21 cellular contexts compared by ENCODE assay signal in the genomic region with DNA sequence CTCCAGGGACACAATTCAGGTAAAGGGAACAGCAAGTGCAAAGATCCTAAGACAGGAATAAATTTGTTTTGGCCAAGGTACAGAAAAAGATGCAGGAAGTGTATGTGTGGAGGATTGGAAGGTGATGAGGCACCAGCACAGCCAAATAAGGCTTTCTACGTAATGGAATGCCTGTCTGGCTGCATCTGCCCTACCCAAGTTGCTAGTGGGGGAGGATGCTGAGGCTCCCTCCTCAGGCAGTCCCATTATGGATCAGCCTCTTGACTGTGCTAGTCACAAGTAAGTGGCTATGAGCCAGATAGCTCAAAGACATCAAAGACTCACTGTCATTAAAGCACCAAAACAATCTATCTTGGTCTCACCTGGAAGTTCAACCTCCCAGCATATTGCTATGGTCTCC.
DNase-seq lines count a peak whose midpoint lies in the region; FAIRE-seq and TF ChIP-seq lines count a peak whose summit lies in the region.
"Had no signal": no experiment of that assay in that cellular context is flagged by ENCODE, and none has a peak within 500 bp of the region (broad histone marks: within the 10 kb centered on the region; RNA-seq: fewer than 3 reads in every experiment).

No MANE protein-coding gene starts in this region.

- CTCF ChIA-PET in activated CD4-positive, alpha-beta T cell treated with anti-CD3 and anti-CD28 coated beads, Interleukin-2, amount 10 ng/mL, durations not matched to agents 7 days and 5 days (lab: Charles Lee): interaction anchor here (0.6 kb wide), 1 partner anchor 32 kb away, joined by 3 read pairs; no protein-coding TSS in a partner anchor

- H3K27ac Mint-ChIP-seq in activated CD4-positive, alpha-beta T cell treated with anti-CD3 and anti-CD28 coated beads, Interleukin-2, amount 10 ng/mL, durations not matched to agents 7 days and 5 days: no peak overlapping the region
- H3K27ac Mint-ChIP-seq in T-helper 2 cell treated with Interferon-gamma antibody and Interleukin-4, amounts not matched to agents 5 μg/mL and 100 μg/mL, for 36 hours: no peak overlapping the region
- H3K27ac Mint-ChIP-seq: activated T-helper 1 cell treated with anti-CD3 and anti-CD28 coated beads, Interleukin-12 subunit alpha, Interleukin-12 subunit beta, Interleukin-2, Interleukin-4 antibody, amounts not matched to agents 30 ng/mL and 10 ng/mL and 1 ng/mL, durations not matched to agents 14 hours and 24 hours and 36 hours; CD14-positive monocyte; progenitor cell of endocrine pancreas; stimulated activated naive CD8-positive, alpha-beta T cell treated with anti-CD3 and anti-CD28 coated beads, Interleukin-15, Interleukin-2, amounts not matched to agents 100 ng/mL and 50 ng/mL, for 24 hours had no signal

- no peak overlapping the region for H3K27ac ChIP-seq in Peyer's patch
- H3K27ac ChIP-seq: WERI-Rb-1 had no signal

- no peaks in the 10 kb centered on the region for H3K9me3 Mint-ChIP-seq in activated CD4-positive, alpha-beta T cell treated with anti-CD3 and anti-CD28 coated beads, Interleukin-2, amount 10 ng/mL, durations not matched to agents 7 days and 5 days
- H3K9me3 Mint-ChIP-seq in T-helper 2 cell treated with Interferon-gamma antibody and Interleukin-4, amounts not matched to agents 5 μg/mL and 100 μg/mL, for 36 hours: peaks cover 3% of the 10 kb centered on the region
- H3K9me3 Mint-ChIP-seq: activated T-helper 1 cell treated with anti-CD3 and anti-CD28 coated beads, Interleukin-12 subunit alpha, Interleukin-12 subunit beta, Interleukin-2, Interleukin-4 antibody, amounts not matched to agents 30 ng/mL and 10 ng/mL and 1 ng/mL, durations not matched to agents 14 hours and 24 hours and 36 hours had no signal

- no peaks in the 10 kb centered on the region for H3K9me3 ChIP-seq in Peyer's patch

- TF ChIP-seq CTCF in bronchial epithelial cell (IDR thresholded peaks at IDR 0.05; ENCODE audit: insufficient read depth, low read length, severe bottlenecking) (no peak), Peyer's patch (IDR thresholded peaks at IDR 0.05) (no peak)

- no peaks in the 10 kb centered on the region for H3K36me3 Mint-ChIP-seq in activated CD4-positive, alpha-beta T cell treated with anti-CD3 and anti-CD28 coated beads, Interleukin-2, amount 10 ng/mL, durations not matched to agents 7 days and 5 days (ENCODE audit: low read depth)
- H3K36me3 Mint-ChIP-seq in T-helper 2 cell treated with Interferon-gamma antibody and Interleukin-4, amounts not matched to agents 5 μg/mL and 100 μg/mL, for 36 hours (ENCODE audit: low read depth): no peaks in the 10 kb centered on the region
- H3K36me3 Mint-ChIP-seq: CD14-positive monocyte had no signal

- no peaks in the 10 kb centered on the region for H3K36me3 ChIP-seq in bronchial epithelial cell (ENCODE audit: control insufficient read depth, insufficient read depth, low read length)
- H3K36me3 ChIP-seq in Peyer's patch: no peaks in the 10 kb centered on the region
- H3K36me3 ChIP-seq: WERI-Rb-1 had no signal

- H3K4me3 ChIP-seq in bronchial epithelial cell (ENCODE audit: low read depth, low read length) (no peak overlapping the region), Peyer's patch (no peak overlapping the region)
- H3K4me3 ChIP-seq: lung had no signal

- no peaks in the 10 kb centered on the region for H3K27me3 Mint-ChIP-seq in activated CD4-positive, alpha-beta T cell treated with anti-CD3 and anti-CD28 coated beads, Interleukin-2, amount 10 ng/mL, durations not matched to agents 7 days and 5 days
- H3K27me3 Mint-ChIP-seq in T-helper 2 cell treated with Interferon-gamma antibody and Interleukin-4, amounts not matched to agents 5 μg/mL and 100 μg/mL, for 36 hours (ENCODE audit: low read depth): no peaks in the 10 kb centered on the region
- H3K27me3 Mint-ChIP-seq: progenitor cell of endocrine pancreas; stimulated activated naive CD8-positive, alpha-beta T cell treated with anti-CD3 and anti-CD28 coated beads, Interleukin-15, Interleukin-2, amounts not matched to agents 100 ng/mL and 50 ng/mL, for 24 hours had no signal

- no peak overlapping the region for H3K4me3 Mint-ChIP-seq in activated CD4-positive, alpha-beta T cell treated with anti-CD3 and anti-CD28 coated beads, Interleukin-2, amount 10 ng/mL, durations not matched to agents 7 days and 5 days
- H3K4me3 Mint-ChIP-seq in T-helper 2 cell treated with Interferon-gamma antibody and Interleukin-4, amounts not matched to agents 5 μg/mL and 100 μg/mL, for 36 hours: no peak overlapping the region
- H3K4me3 Mint-ChIP-seq: activated T-helper 1 cell treated with anti-CD3 and anti-CD28 coated beads, Interleukin-12 subunit alpha, Interleukin-12 subunit beta, Interleukin-2, Interleukin-4 antibody, amounts not matched to agents 30 ng/mL and 10 ng/mL and 1 ng/mL, durations not matched to agents 14 hours and 24 hours and 36 hours; CD14-positive monocyte; stimulated activated naive CD8-positive, alpha-beta T cell treated with anti-CD3 and anti-CD28 coated beads, Interleukin-15, Interleukin-2, amounts not matched to agents 100 ng/mL and 50 ng/mL, for 24 hours had no signal

- no peak for FAIRE-seq in bronchial epithelial cell (lab: Jason Lieb, UNC)
- FAIRE-seq: D721Med had no signal

- H3K4me1 ChIP-seq in Peyer's patch: no peaks in the 10 kb centered on the region

- POLR2A ChIA-PET in activated CD4-positive, alpha-beta T cell treated with anti-CD3 and anti-CD28 coated beads, Interleukin-2, amount 10 ng/mL, durations not matched to agents 7 days and 5 days (lab: Charles Lee): no interaction called here

- H3K4me1 Mint-ChIP-seq in activated CD4-positive, alpha-beta T cell treated with anti-CD3 and anti-CD28 coated beads, Interleukin-2, amount 10 ng/mL, durations not matched to agents 7 days and 5 days: no peaks in the 10 kb centered on the region
- H3K4me1 Mint-ChIP-seq in T-helper 2 cell treated with Interferon-gamma antibody and Interleukin-4, amounts not matched to agents 5 μg/mL and 100 μg/mL, for 36 hours (ENCODE audit: low read depth): no peaks in the 10 kb centered on the region
- H3K4me1 Mint-ChIP-seq: CD14-positive monocyte had no signal

- TF ChIP-seq POLR2A in Peyer's patch (IDR thresholded peaks at IDR 0.05): no peak

- DNase-seq in EL (peak; percentile 9), M059J (ENCODE audit: low read depth) (peak; percentile 2), bronchial epithelial cell (ENCODE audit: low read depth) (peak; percentile 45), iPS-NIHi7 (ENCODE audit: extremely low spot score) (peak; percentile 15), mesenteric fat pad (ENCODE audit: low spot score) (no peak), Peyer's patch (no peak)
- DNase-seq in activated CD4-positive, alpha-beta T cell treated with anti-CD3 and anti-CD28 coated beads, Interleukin-2, amount 10 ng/mL, durations not matched to agents 7 days and 5 days: no peak
- no peak for DNase-seq in T-helper 2 cell treated with Interferon-gamma antibody and Interleukin-4, amounts not matched to agents 5 μg/mL and 100 μg/mL, for 36 hours (ENCODE audit: low spot score)
- DNase-seq: activated CD4-positive, alpha-beta T cell treated with anti-CD3 and anti-CD28 coated beads, Interleukin-2, amount 50 U/mL, for 1 hour; activated naive CD4-positive, alpha-beta T cell treated with anti-CD3 and anti-CD28 coated beads, Interleukin-2, amount 50 U/mL, for 16 hours; anterior cingulate cortex; kidney glomerular epithelial cell; NCI-H146; NCI-H748 treated with DMSO at 0.1 percent for 48 hours; WERI-Rb-1 had no signal

- no peaks in the 10 kb centered on the region for H3K27me3 ChIP-seq in bronchial epithelial cell (ENCODE audit: control insufficient read depth, insufficient read depth, low read length)
- no peaks in the 10 kb centered on the region for H3K27me3 ChIP-seq in Peyer's patch

Comparison
In these comparisons a context has a peak if more than half of its experiments do, and no peak if none do; other contexts are left out.
1. DNase-seq: peak in EL (single experiment), M059J (single experiment), bronchial epithelial cell (single experiment) and iPS-NIHi7 (single experiment); none in activated CD4-positive, alpha-beta T cell treated with anti-CD3 and anti-CD28 coated beads, Interleukin-2, amount 10 ng/mL, durations not matched to agents 7 days and 5 days (single experiment), T-helper 2 cell treated with Interferon-gamma antibody and Interleukin-4, amounts not matched to agents 5 μg/mL and 100 μg/mL, for 36 hours (single experiment), mesenteric fat pad (single experiment) and Peyer's patch (0 of 3).